In the genomic region with DNA sequence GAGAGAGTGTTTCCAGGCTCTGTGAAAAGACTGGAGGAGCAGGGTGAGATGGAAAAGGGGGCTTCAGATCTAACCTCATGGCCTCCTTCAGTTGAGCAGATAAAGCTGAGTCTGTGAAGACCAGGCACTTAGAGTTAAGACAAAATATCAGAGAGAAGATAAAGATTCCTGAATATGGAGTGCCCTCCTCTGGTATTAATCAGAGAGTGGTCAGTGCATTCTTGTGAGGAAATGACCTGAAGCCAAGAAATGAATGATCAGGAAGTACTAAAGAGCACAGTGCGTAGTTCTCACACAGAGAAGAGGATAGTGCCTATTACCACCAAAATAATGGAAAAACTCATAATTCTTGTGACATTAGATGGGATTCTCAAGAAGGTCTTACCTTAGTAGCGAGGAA, we compare ENCODE assay signal across 12 cellular contexts.
A peak's percentile ranks its signal among the peaks of the same experiment; 100 is the strongest.
DNase-seq lines count a peak whose midpoint lies in the region; ATAC-seq and TF ChIP-seq lines count a peak whose summit lies in the region.
"Had no signal": no experiment of that assay in that cellular context is flagged by ENCODE, and none has a peak within 500 bp of the region (broad histone marks: within the 10 kb centered on the region; RNA-seq: fewer than 3 reads in every experiment).

No MANE protein-coding gene starts in this region.

- H3K27me3 ChIP-seq in PC-3 (ENCODE audit: low read length): no peaks in the 10 kb centered on the region
- H3K27me3 ChIP-seq in adrenal gland: no peaks in the 10 kb centered on the region
- H3K27me3 ChIP-seq: heart right ventricle had no signal

- no peak overlapping the region for H3K9ac ChIP-seq in PC-3 (ENCODE audit: low read length)

- no peak for TF ChIP-seq POLR2A in adrenal gland (IDR thresholded peaks at IDR 0.05)

- H3K9me2 ChIP-seq in PC-3 (replicated peaks; ENCODE audit: low read length): no peaks in the 10 kb centered on the region

- peak; percentile 37 for TF ChIP-seq CTCF in PC-3 (conservative IDR thresholded peaks at IDR 0.05; ENCODE audit: low read depth, low read length)
- no peak for TF ChIP-seq CTCF in fibroblast of pulmonary artery (IDR thresholded peaks at IDR 0.05; ENCODE audit: low read length, missing control alignments)
- no peak for TF ChIP-seq CTCF in adrenal gland (IDR thresholded peaks at IDR 0.05)
- no peak for TF ChIP-seq CTCF in progenitor cell of endocrine pancreas (IDR thresholded peaks at IDR 0.05; ENCODE audit: unreplicated experiment)

- intact Hi-C loops in PC-3 (cut with micrococcal nuclease): no loop called here
- intact Hi-C loops in adrenal gland (cut with DNase I): no loop called here

- no peaks in the 10 kb centered on the region for H3K36me3 Mint-ChIP-seq in progenitor cell of endocrine pancreas (ENCODE audit: insufficient read depth)
- H3K36me3 Mint-ChIP-seq: activated naive CD8-positive, alpha-beta T cell had no signal

- no peaks in the 10 kb centered on the region for H3K27me3 Mint-ChIP-seq in progenitor cell of endocrine pancreas

- POLR2A ChIA-PET in PC-3 (lab: Charles Lee; ENCODE audit: unreplicated experiment): no interaction called here

- DNase-seq in HT-29 (ENCODE audit: low spot score): peak; percentile 35
- peak; percentile 3 for DNase-seq in PC-3
- DNase-seq in fibroblast of pulmonary artery (ENCODE audit: low read depth): peak; percentile 16
- DNase-seq in retina: peak; percentile 8
- no peak for DNase-seq in DMS79 (lab: John Stamatoyannopoulos, UW)
- DNase-seq in adrenal gland: no peak
- no peak for DNase-seq in progenitor cell of endocrine pancreas (ENCODE audit: low spot score, unreplicated experiment)
- DNase-seq: activated CD8-positive, alpha-beta T cell treated with anti-CD3 and anti-CD28 coated beads, Interleukin-2, amount 10 ng/mL, durations not matched to agents 7 days and 5 days; DMS79 treated with DMSO at 0.1 percent for 48 hours; heart right ventricle; NCI-H2227 treated with DMSO at 0.1 percent for 48 hours had no signal

- H2AFZ ChIP-seq in PC-3 (ENCODE audit: low read length): no peak overlapping the region

- WGBS in adrenal gland, 4 donors: 21 to 55% (median 45%) methylated on average over 2 of the region's 2 CpGs

- no peaks in the 10 kb centered on the region for H3K79me2 ChIP-seq in PC-3 (ENCODE audit: low read length)

- H3K9me3 ChIP-seq in PC-3 (ENCODE audit: low read length): no peaks in the 10 kb centered on the region
- no peaks in the 10 kb centered on the region for H3K9me3 ChIP-seq in adrenal gland (replicated peaks in 1 of 3)

- H4K20me1 ChIP-seq in PC-3 (ENCODE audit: low read length): no peaks in the 10 kb centered on the region

- H3K4me2 ChIP-seq in PC-3 (ENCODE audit: low read length): no peak overlapping the region

- H3K27ac Mint-ChIP-seq in progenitor cell of endocrine pancreas: no peak overlapping the region
- H3K27ac Mint-ChIP-seq: activated CD8-positive, alpha-beta T cell treated with anti-CD3 and anti-CD28 coated beads, Interleukin-2, amount 10 ng/mL, durations not matched to agents 7 days and 5 days; activated naive CD8-positive, alpha-beta T cell had no signal

- ATAC-seq in PC-3: peak; percentile 43
- ATAC-seq: activated CD8-positive, alpha-beta T cell treated with anti-CD3 and anti-CD28 coated beads, Interleukin-2, amount 10 ng/mL, durations not matched to agents 7 days and 5 days; heart right ventricle had no signal

- no peaks in the 10 kb centered on the region for H3K4me1 Mint-ChIP-seq in progenitor cell of endocrine pancreas (ENCODE audit: low read depth)

- no peaks in the 10 kb centered on the region for H3K36me3 ChIP-seq in PC-3 (ENCODE audit: low read depth, low read length)
- no peaks in the 10 kb centered on the region for H3K36me3 ChIP-seq in adrenal gland (replicated peaks in 1 of 2)
- H3K36me3 ChIP-seq: heart right ventricle had no signal

- H3K27ac ChIP-seq in PC-3 (ENCODE audit: low read length) (no peak overlapping the region), adrenal gland (no peak overlapping the region)
- H3K27ac ChIP-seq: heart right ventricle had no signal

- H3K4me3 ChIP-seq in PC-3 (ENCODE audit: low read length) (no peak overlapping the region), fibroblast of pulmonary artery (replicated peaks; ENCODE audit: low read depth, low read length) (no peak overlapping the region), adrenal gland (no peak overlapping the region)
- H3K4me3 ChIP-seq: heart right ventricle had no signal

- no TSS peak for BruUV-seq in PC-3 (replicated peaks; lab: Mats Ljungman, UMichigan)

- peaks cover 2% of the 10 kb centered on the region for H3K9me3 Mint-ChIP-seq in progenitor cell of endocrine pancreas (ENCODE audit: low read depth)

- H3K4me3 Mint-ChIP-seq in progenitor cell of endocrine pancreas (ENCODE audit: low read depth): no peak overlapping the region
- H3K4me3 Mint-ChIP-seq: activated CD8-positive, alpha-beta T cell treated with anti-CD3 and anti-CD28 coated beads, Interleukin-2, amount 10 ng/mL, durations not matched to agents 7 days and 5 days; activated naive CD8-positive, alpha-beta T cell had no signal

- H3F3A ChIP-seq in PC-3 (ENCODE audit: low read length, unreplicated experiment): no peaks in the 10 kb centered on the region

- CTCF ChIA-PET in PC-3 (lab: Charles Lee): no interaction called here

- H3K4me1 ChIP-seq in PC-3 (ENCODE audit: insufficient read depth, low read length) (no peaks in the 10 kb centered on the region), adrenal gland (replicated peaks in 1 of 2) (no peaks in the 10 kb centered on the region)
- H3K4me1 ChIP-seq: heart right ventricle had no signal

Comparison
In these comparisons a context has a peak if more than half of its experiments do, and no peak if none do; other contexts are left out.
1. DNase-seq: peak in HT-29 (single experiment), PC-3 (single experiment), fibroblast of pulmonary artery (single experiment) and retina (single experiment); none in DMS79 (single experiment), adrenal gland (0 of 7) and progenitor cell of endocrine pancreas (single experiment).